Comparison of ENCODE assay signal across 12 cellular contexts in the genomic region with DNA sequence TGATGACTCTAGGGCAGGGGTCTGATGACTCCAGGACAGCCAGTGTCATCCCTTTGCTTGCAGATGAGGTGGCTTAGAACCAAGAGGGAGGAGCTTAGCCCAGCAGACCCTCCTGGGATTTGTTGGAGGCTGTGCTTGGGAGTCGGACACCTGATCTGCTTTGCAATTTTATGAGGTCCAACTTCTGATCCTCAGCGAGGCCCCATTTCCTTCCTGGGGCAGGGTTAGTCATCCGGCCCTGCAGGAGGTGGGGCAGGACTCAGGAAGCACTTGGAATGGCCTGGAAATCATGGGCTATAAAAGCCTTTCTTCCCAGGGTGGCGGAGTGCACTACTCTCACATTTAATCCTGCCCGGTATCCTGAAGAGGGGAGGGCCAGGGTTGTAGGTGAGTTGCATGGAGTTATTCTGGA.
DNase-seq lines count a peak whose midpoint lies in the region; ATAC-seq and TF ChIP-seq lines count a peak whose summit lies in the region.
"Had no signal": no experiment of that assay in that cellular context is flagged by ENCODE, and none has a peak within 500 bp of the region (broad histone marks: within the 10 kb centered on the region; RNA-seq: fewer than 3 reads in every experiment).

No MANE protein-coding gene starts in this region.

- H3K4me3 ChIP-seq in colonic mucosa (no peak overlapping the region), skeletal muscle satellite cell (ENCODE audit: low read length) (peak overlapping the region; percentile 24)
- H3K4me3 ChIP-seq: lower lobe of right lung, skin epidermis had no signal

- ATAC-seq in HG03521 (IDR thresholded peaks at IDR 0.05; ENCODE audit: unreplicated experiment), result no peak
- ATAC-seq: lower lobe of right lung; stimulated activated memory B cell treated with anti-CD40 and anti-IgM and Interleukin-4, amounts not matched to agents 10 μg/mL and 1 μg/mL and 100 μg/mL, for 72 hours had no signal

- peak overlapping the region; percentile 81 for H3K27ac ChIP-seq in colonic mucosa
- H3K27ac ChIP-seq: lower lobe of right lung, skin epidermis had no signal

- peak; percentile 10 for DNase-seq in NCI-H2029 (lab: John Stamatoyannopoulos, UW)
- no peak for DNase-seq in NCI-H2029 treated with DMSO at 0.1 percent for 48 hours (lab: John Stamatoyannopoulos, UW)
- DNase-seq in NCI-H226, result peak; percentile 51
- peak; percentile 83 for DNase-seq in colonic mucosa
- DNase-seq in D341Med (ENCODE audit: low spot score), result no peak
- no peak for DNase-seq in NCI-H524 (lab: John Stamatoyannopoulos, UW)
- DNase-seq: 8988T, lower lobe of right lung had no signal

- H3K36me3 ChIP-seq in colonic mucosa, result no peaks in the 10 kb centered on the region
- no peaks in the 10 kb centered on the region for H3K36me3 ChIP-seq in skeletal muscle satellite cell (ENCODE audit: insufficient read depth, low read length)
- H3K36me3 ChIP-seq: lower lobe of right lung had no signal

- no peak for TF ChIP-seq CTCF in colonic mucosa (IDR thresholded peaks at IDR 0.05)

- H3K9ac ChIP-seq in colonic mucosa (ENCODE audit: low read depth in 2 of 2, low read length in 2 of 2) (peak overlapping the region in 1 of 2 donors; percentile 35), skeletal muscle satellite cell (ENCODE audit: low read depth, low read length) (no peak overlapping the region)

- intact Hi-C loops in colonic mucosa (cut with DNase I), result no loop called here

- H3K4me2 ChIP-seq in skeletal muscle satellite cell (ENCODE audit: low read length), result no peak overlapping the region

- H3K4me1 ChIP-seq in colonic mucosa, result peaks cover 21% of the 10 kb centered on the region
- H3K4me1 ChIP-seq in skeletal muscle satellite cell (ENCODE audit: control insufficient read depth, insufficient read depth, low read length), result peaks cover 39% of the 10 kb centered on the region

- H3K27me3 ChIP-seq in colonic mucosa (no peaks in the 10 kb centered on the region), skeletal muscle satellite cell (ENCODE audit: control insufficient read depth, insufficient read depth, low read length) (no peaks in the 10 kb centered on the region)

- H3K9me3 ChIP-seq in colonic mucosa (no peaks in the 10 kb centered on the region), skeletal muscle satellite cell (replicated peaks; ENCODE audit: low read length) (no peaks in the 10 kb centered on the region)
- H3K9me3 ChIP-seq: lower lobe of right lung had no signal

Comparison
In these comparisons a context has a peak if more than half of its experiments do, and no peak if none do; other contexts are left out.
1. DNase-seq: peak in NCI-H2029 (single experiment), NCI-H226 (single experiment) and colonic mucosa (single experiment); none in NCI-H2029 treated with DMSO at 0.1 percent for 48 hours (single experiment), D341Med (single experiment) and NCI-H524 (0 of 2).